In the genomic region with DNA sequence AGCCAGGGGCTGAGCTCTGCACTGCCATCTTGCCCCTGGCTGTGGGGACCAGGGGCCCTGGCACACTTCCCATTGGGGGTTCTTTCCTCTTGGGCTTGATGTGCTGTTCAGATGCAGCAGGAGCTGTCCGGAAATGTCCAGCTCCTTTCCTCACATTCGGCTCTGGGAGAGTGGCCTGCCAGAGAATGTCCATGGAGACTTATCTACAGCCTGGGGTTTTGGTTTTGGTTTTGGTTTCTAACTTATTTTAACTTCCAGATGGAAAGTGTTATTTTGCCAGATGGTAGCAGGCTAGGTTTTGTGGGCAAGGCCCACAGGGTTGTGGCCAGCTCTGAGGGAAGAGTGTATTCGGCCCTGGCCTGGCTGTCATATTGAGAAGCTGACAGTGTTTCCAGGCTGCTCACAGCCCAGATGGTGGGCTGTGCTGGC, we compare ENCODE assay signal across 22 cellular contexts.
A peak's percentile ranks its signal among the peaks of the same experiment; 100 is the strongest.
DNase-seq lines count a peak whose midpoint lies in the region; ATAC-seq and FAIRE-seq lines count a peak whose summit lies in the region.
"Had no signal": no experiment of that assay in that cellular context is flagged by ENCODE, and none has a peak within 500 bp of the region (broad histone marks: within the 10 kb centered on the region; RNA-seq: fewer than 3 reads in every experiment).

No MANE protein-coding gene starts in this region.

- no peaks in the 10 kb centered on the region for H3K9me3 ChIP-seq in small intestine (ENCODE audit: control insufficient read depth, low read depth)
- H3K9me3 ChIP-seq: lower lobe of right lung, Peyer's patch had no signal

- no peaks in the 10 kb centered on the region for H3K27me3 ChIP-seq in small intestine (ENCODE audit: control insufficient read depth in 2 of 2, insufficient read depth in 2 of 2, low read length in 2 of 2)
- H3K27me3 ChIP-seq: Peyer's patch had no signal

- FAIRE-seq in small intestine (lab: Jason Lieb, UNC) = no peak
- FAIRE-seq: GM19239 had no signal

- H3K4me3 Mint-ChIP-seq in activated T-cell treated with anti-CD3 and anti-CD28 coated beads, Interleukin-2, amount 50 U/mL, for 24 hours = no peak overlapping the region
- no peak overlapping the region for H3K4me3 Mint-ChIP-seq in effector memory CD8-positive, alpha-beta T cell
- H3K4me3 Mint-ChIP-seq: activated naive CD8-positive, alpha-beta T cell; brain; IgD-negative memory B cell had no signal

- H3K36me3 ChIP-seq in small intestine (ENCODE audit: control insufficient read depth in 2 of 2, insufficient read depth in 2 of 2, low read length in 2 of 2) = no peaks in the 10 kb centered on the region
- H3K36me3 ChIP-seq: lower lobe of right lung, Peyer's patch had no signal

- H3K4me3 ChIP-seq in small intestine (ENCODE audit: low read depth in 1 of 2, low read length in 2 of 2) = no peak overlapping the region
- H3K4me3 ChIP-seq: lower lobe of right lung, Peyer's patch had no signal

- WGBS in small intestine, 3 donors = 33 to 67% (median 34%) methylated on average over 3 of the region's 3 CpGs

- no peaks in the 10 kb centered on the region for H3K27me3 Mint-ChIP-seq in activated T-cell treated with anti-CD3 and anti-CD28 coated beads, Interleukin-2, amount 50 U/mL, for 24 hours
- H3K27me3 Mint-ChIP-seq in effector memory CD8-positive, alpha-beta T cell = no peaks in the 10 kb centered on the region
- H3K27me3 Mint-ChIP-seq: activated naive CD8-positive, alpha-beta T cell; brain; IgD-negative memory B cell had no signal

- no peak for DNase-seq in activated T-cell treated with anti-CD3 and anti-CD28 coated beads, Interleukin-2, amount 50 U/mL, for 24 hours
- no peak for DNase-seq in activated T-cell treated with anti-CD3 and anti-CD28 coated beads, Interleukin-2, amount 50 U/mL, for 1 hour
- DNase-seq in M059J (ENCODE audit: low read depth) (peak; percentile 52), small intestine (peak; percentile 46), SIG-M5 (lab: John Stamatoyannopoulos, UW) (no peak), NCI-H1048 (lab: John Stamatoyannopoulos, UW) (no peak)
- no peak for DNase-seq in effector memory CD8-positive, alpha-beta T cell
- DNase-seq: 8988T, cortex of kidney, GDM1, immature natural killer cell, lower lobe of right lung, NCI-H1930, NCI-H446 treated with DMSO at 0.1 percent for 48 hours, Peyer's patch, T1000 had no signal

- peaks cover 5% of the 10 kb centered on the region for H3K4me1 Mint-ChIP-seq in activated T-cell treated with anti-CD3 and anti-CD28 coated beads, Interleukin-2, amount 50 U/mL, for 24 hours (ENCODE audit: low read depth)
- H3K4me1 Mint-ChIP-seq in effector memory CD8-positive, alpha-beta T cell (ENCODE audit: low read depth in 2 of 2) = peaks cover 9 to 12% of the 10 kb centered on the region in 2 donors
- H3K4me1 Mint-ChIP-seq: brain had no signal

- no peak for ATAC-seq in effector memory CD8-positive, alpha-beta T cell (replicated peaks)
- no peak for ATAC-seq in GM18907 (IDR thresholded peaks at IDR 0.05; ENCODE audit: unreplicated experiment)
- ATAC-seq: activated CD4-positive, CD25-positive, alpha-beta regulatory T cell treated with anti-CD3 and anti-CD28 coated beads, Interleukin-2, amount 50 U/mL, for 24 hours had no signal

- no peak overlapping the region for H3K27ac ChIP-seq in small intestine (ENCODE audit: low read depth in 1 of 2, low read length in 1 of 2)
- H3K27ac ChIP-seq: lower lobe of right lung, Peyer's patch had no signal

- H3K9me3 Mint-ChIP-seq in activated T-cell treated with anti-CD3 and anti-CD28 coated beads, Interleukin-2, amount 50 U/mL, for 24 hours = no peaks in the 10 kb centered on the region
- H3K9me3 Mint-ChIP-seq in effector memory CD8-positive, alpha-beta T cell = no peaks in the 10 kb centered on the region

- peak overlapping the region; percentile 22 for H3K27ac Mint-ChIP-seq in activated T-cell treated with anti-CD3 and anti-CD28 coated beads, Interleukin-2, amount 50 U/mL, for 24 hours
- peak overlapping the region; percentile 49 to 52 for H3K27ac Mint-ChIP-seq in effector memory CD8-positive, alpha-beta T cell
- H3K27ac Mint-ChIP-seq: activated naive CD8-positive, alpha-beta T cell; brain; IgD-negative memory B cell; immature natural killer cell had no signal

- no peaks in the 10 kb centered on the region for H3K36me3 Mint-ChIP-seq in activated T-cell treated with anti-CD3 and anti-CD28 coated beads, Interleukin-2, amount 50 U/mL, for 24 hours (ENCODE audit: low read depth)
- no peaks in the 10 kb centered on the region for H3K36me3 Mint-ChIP-seq in effector memory CD8-positive, alpha-beta T cell (ENCODE audit: insufficient read depth)
- H3K36me3 Mint-ChIP-seq: activated naive CD8-positive, alpha-beta T cell; brain; IgD-negative memory B cell; immature natural killer cell had no signal

- H3K4me1 ChIP-seq in small intestine (ENCODE audit: control insufficient read depth in 2 of 2, insufficient read depth in 1 of 2, low read depth in 1 of 2, low read length in 1 of 2) = no peaks in the 10 kb centered on the region
- H3K4me1 ChIP-seq: lower lobe of right lung had no signal

Comparison
In these comparisons a context has a peak if more than half of its experiments do, and no peak if none do; other contexts are left out.
1. DNase-seq: peak in M059J (single experiment) and small intestine (single experiment); none in activated T-cell treated with anti-CD3 and anti-CD28 coated beads, Interleukin-2, amount 50 U/mL, for 24 hours (single experiment), activated T-cell treated with anti-CD3 and anti-CD28 coated beads, Interleukin-2, amount 50 U/mL, for 1 hour (single experiment), effector memory CD8-positive, alpha-beta T cell (0 of 3), SIG-M5 (single experiment) and NCI-H1048 (single experiment).